22 cellular contexts compared by ENCODE assay signal in genomic region chr2:196535080-196535479, GRCh38.
"Had no signal": no experiment of that assay in that cellular context is flagged by ENCODE, and none has a peak within 500 bp of the region (broad histone marks: within the 10 kb centered on the region; RNA-seq: fewer than 3 reads in every experiment).

No MANE protein-coding gene starts in this region.

- H3K4me3 Mint-ChIP-seq: endodermal cell; memory B cell; naive B cell; nephron; stimulated activated naive B cell treated with anti-CD40 and anti-IgM and Interleukin-4, amounts not matched to agents 10 μg/mL and 1 μg/mL and 100 μg/mL, for 72 hours; stimulated activated naive CD8-positive, alpha-beta T cell treated with anti-CD3 and anti-CD28 coated beads, Interleukin-15, amount 100 ng/mL, for 72 hours had no signal

- H3K9me3 Mint-ChIP-seq: endodermal cell; memory B cell; nephron; stimulated activated naive CD8-positive, alpha-beta T cell treated with anti-CD3 and anti-CD28 coated beads, Interleukin-15, amount 100 ng/mL, for 72 hours had no signal

- H3K27ac ChIP-seq: colonic mucosa, hepatocyte, lower lobe of right lung, sigmoid colon, skin epidermis, suprapubic skin, tibial artery, upper lobe of left lung, uterus had no signal

- ATAC-seq: lower lobe of right lung; stimulated activated naive B cell treated with anti-CD40 and anti-IgM and Interleukin-4, amounts not matched to agents 10 μg/mL and 1 μg/mL and 100 μg/mL, for 72 hours; stimulated activated naive CD8-positive, alpha-beta T cell treated with anti-CD3 and anti-CD28 coated beads, Interleukin-15, amount 100 ng/mL, for 72 hours had no signal

- H3K4me3 ChIP-seq: colonic mucosa, hepatocyte, lower lobe of right lung, sigmoid colon, skin epidermis, suprapubic skin, tibial artery, upper lobe of left lung, uterus had no signal

- H3K27me3 ChIP-seq: colonic mucosa, hepatocyte, sigmoid colon, suprapubic skin, tibial artery, upper lobe of left lung, uterus had no signal

- H3K36me3 Mint-ChIP-seq: memory B cell; naive B cell; stimulated activated naive B cell treated with anti-CD40 and anti-IgM and Interleukin-4, amounts not matched to agents 10 μg/mL and 1 μg/mL and 100 μg/mL, for 72 hours had no signal

- H3K27ac Mint-ChIP-seq: endodermal cell; memory B cell; stimulated activated naive B cell treated with anti-CD40 and anti-IgM and Interleukin-4, amounts not matched to agents 10 μg/mL and 1 μg/mL and 100 μg/mL, for 72 hours; stimulated activated naive CD8-positive, alpha-beta T cell treated with anti-CD3 and anti-CD28 coated beads, Interleukin-15, amount 100 ng/mL, for 72 hours had no signal

- H3K4me1 Mint-ChIP-seq: endodermal cell, memory B cell, naive B cell had no signal

- DNase-seq: cerebellar nuclear complex; colonic mucosa; dermis blood vessel endothelial cell; effector CD4-positive, alpha-beta T cell; endodermal cell; foreskin melanocyte; kidney glomerular epithelial cell; lower lobe of right lung; naive B cell; sigmoid colon; stimulated activated CD4-positive, alpha-beta T cell treated with anti-CD3 and anti-CD28 coated beads, Interleukin-2, amount 100 ng/mL, for 24 hours; stimulated activated CD4-positive, alpha-beta T cell treated with anti-CD3 and anti-CD28 coated beads, Interleukin-4, amount 100 ng/mL, for 4 hours; stimulated activated naive B cell treated with anti-CD40 and anti-IgM and Interleukin-4, amounts not matched to agents 10 μg/mL and 1 μg/mL and 100 μg/mL, for 72 hours; stimulated activated naive CD8-positive, alpha-beta T cell treated with anti-CD3 and anti-CD28 coated beads, Interleukin-15, amount 100 ng/mL, for 72 hours; tibial artery; upper lobe of left lung; uterus had no signal
